11 cellular contexts compared by ENCODE assay signal in the genomic region with DNA sequence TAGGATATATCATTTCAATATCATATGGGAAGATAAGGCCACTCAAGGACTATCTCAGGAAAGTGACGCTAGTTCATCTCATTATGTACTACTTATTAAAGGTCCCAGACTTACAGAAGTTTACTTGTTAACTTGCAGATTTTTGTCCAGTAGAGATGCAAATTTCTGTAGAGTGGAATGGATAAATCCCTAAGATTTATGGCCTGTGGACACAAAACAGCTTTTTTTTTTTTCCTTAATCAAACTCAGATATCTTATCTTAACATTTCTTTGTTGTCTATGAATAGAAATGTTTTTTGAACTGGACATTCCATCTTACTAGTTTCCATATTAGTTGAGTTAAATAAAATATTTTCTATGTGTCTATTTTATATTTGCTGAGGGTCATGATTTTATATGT.
"Had no signal": no experiment of that assay in that cellular context is flagged by ENCODE, and none has a peak within 500 bp of the region (broad histone marks: within the 10 kb centered on the region; RNA-seq: fewer than 3 reads in every experiment).

No MANE protein-coding gene starts in this region.

- H3K4me2 ChIP-seq: GM23338, KMS-11 had no signal

- H3K4me3 ChIP-seq: GM23338 had no signal

- DNase-seq: H9, HCEC 1CT, HFFc6, IMR-90, KBM-7 had no signal

- ATAC-seq: GM23338, HepG2 had no signal

- H3K9ac ChIP-seq: KMS-11 had no signal

- H2AFZ ChIP-seq: GM23338 had no signal

- FAIRE-seq: H1, H54, HepG2 had no signal

- H3K27ac ChIP-seq: HL-60, KMS-11 had no signal
